In genomic region chr5:143008032-143008431, GRCh38 we compare ENCODE assay signal across 16 cellular contexts.
DNase-seq lines count a peak whose midpoint lies in the region; ATAC-seq and TF ChIP-seq lines count a peak whose summit lies in the region.
"Had no signal": no experiment of that assay in that cellular context is flagged by ENCODE, and none has a peak within 500 bp of the region (broad histone marks: within the 10 kb centered on the region; RNA-seq: fewer than 3 reads in every experiment).

No MANE protein-coding gene starts in this region.

- peaks cover 69% of the 10 kb centered on the region for H3K4me1 Mint-ChIP-seq in activated naive CD4-positive, alpha-beta T cell treated with anti-CD3 and anti-CD28 coated beads, Interleukin-2, amount 50 U/mL, for 24 hours
- H3K4me1 Mint-ChIP-seq in effector memory CD8-positive, alpha-beta T cell (ENCODE audit: low read depth in 2 of 2) = peaks cover 52 to 58% of the 10 kb centered on the region in 2 donors
- peaks cover 93% of the 10 kb centered on the region for H3K4me1 Mint-ChIP-seq in stimulated activated naive CD8-positive, alpha-beta T cell treated with anti-CD3 and anti-CD28 coated beads, Interleukin-15, amount 100 ng/mL, for 72 hours

- peak overlapping the region; percentile 19 for H3K27ac Mint-ChIP-seq in activated naive CD4-positive, alpha-beta T cell treated with anti-CD3 and anti-CD28 coated beads, Interleukin-2, amount 50 U/mL, for 24 hours
- H3K27ac Mint-ChIP-seq in effector memory CD8-positive, alpha-beta T cell = peak overlapping the region; percentile 98 to 99
- peak overlapping the region; percentile 9 to 49 for H3K27ac Mint-ChIP-seq in stimulated activated naive CD8-positive, alpha-beta T cell treated with anti-CD3 and anti-CD28 coated beads, Interleukin-15, amount 100 ng/mL, for 72 hours

- no peaks in the 10 kb centered on the region for H3K9me3 ChIP-seq in PC-9 (ENCODE audit: insufficient read depth, low read depth)
- H3K9me3 ChIP-seq: thoracic aorta had no signal

- H2AFZ ChIP-seq in PC-9 = no peak overlapping the region

- H3K27me3 Mint-ChIP-seq in activated naive CD4-positive, alpha-beta T cell treated with anti-CD3 and anti-CD28 coated beads, Interleukin-2, amount 50 U/mL, for 24 hours = no peaks in the 10 kb centered on the region
- H3K27me3 Mint-ChIP-seq in effector memory CD8-positive, alpha-beta T cell = no peaks in the 10 kb centered on the region
- H3K27me3 Mint-ChIP-seq in stimulated activated naive CD8-positive, alpha-beta T cell treated with anti-CD3 and anti-CD28 coated beads, Interleukin-15, amount 100 ng/mL, for 72 hours = no peaks in the 10 kb centered on the region

- H3K9me3 Mint-ChIP-seq in activated naive CD4-positive, alpha-beta T cell treated with anti-CD3 and anti-CD28 coated beads, Interleukin-2, amount 50 U/mL, for 24 hours = no peaks in the 10 kb centered on the region
- no peaks in the 10 kb centered on the region for H3K9me3 Mint-ChIP-seq in effector memory CD8-positive, alpha-beta T cell
- no peaks in the 10 kb centered on the region for H3K9me3 Mint-ChIP-seq in stimulated activated naive CD8-positive, alpha-beta T cell treated with anti-CD3 and anti-CD28 coated beads, Interleukin-15, amount 100 ng/mL, for 72 hours

- peak overlapping the region; percentile 63 for H3K27ac ChIP-seq in PC-9
- H3K27ac ChIP-seq: thoracic aorta had no signal

- intact Hi-C loops in PC-9 (cut with micrococcal nuclease; ENCODE audit: unreplicated experiment) = no loop called here

- BruUV-seq in PC-9 (replicated peaks; lab: Mats Ljungman, UMichigan) = no TSS peak

- no peak for TF ChIP-seq CTCF in PC-9 (conservative IDR thresholded peaks at IDR 0.05)

- peaks cover 12% of the 10 kb centered on the region; the same call in 1 of the 2 replicates for H3F3A ChIP-seq in PC-9 (ENCODE audit: insufficient read depth, low read depth)

- DNase-seq in activated naive CD4-positive, alpha-beta T cell treated with anti-CD3 and anti-CD28 coated beads, Interleukin-2, amount 50 U/mL, for 16 hours = no peak
- DNase-seq in PC-9 = no peak
- DNase-seq in effector memory CD8-positive, alpha-beta T cell = no peak
- no peak for DNase-seq in stimulated activated naive CD8-positive, alpha-beta T cell treated with anti-CD3 and anti-CD28 coated beads, Interleukin-15, amount 100 ng/mL, for 72 hours
- no peak for DNase-seq in 8988T
- DNase-seq in C1 segment of cervical spinal cord (lab: John Stamatoyannopoulos, UW) = no peak
- no peak for DNase-seq in germinal center (ENCODE audit: low spot score)
- DNase-seq: activated T-cell treated with anti-CD3 and anti-CD28 coated beads, Interleukin-2, amount 50 U/mL, for 4 hours; AML-193; DND-41; effector CD8-positive, alpha-beta T cell; MV-4-11 had no signal

- no peaks in the 10 kb centered on the region for H3K9me2 ChIP-seq in PC-9 (ENCODE audit: insufficient read depth)

- POLR2A ChIA-PET in PC-9 (lab: Charles Lee; ENCODE audit: unreplicated experiment) = no interaction called here

- H3K79me2 ChIP-seq in PC-9 (ENCODE audit: low read depth) = no peaks in the 10 kb centered on the region

- peaks cover 4% of the 10 kb centered on the region for H3K36me3 Mint-ChIP-seq in activated naive CD4-positive, alpha-beta T cell treated with anti-CD3 and anti-CD28 coated beads, Interleukin-2, amount 50 U/mL, for 24 hours
- H3K36me3 Mint-ChIP-seq in effector memory CD8-positive, alpha-beta T cell (ENCODE audit: insufficient read depth) = peaks cover 25% of the 10 kb centered on the region

- H3K4me3 ChIP-seq in PC-9 = no peak overlapping the region
- H3K4me3 ChIP-seq: lung, thoracic aorta had no signal

- peak overlapping the region; percentile 44 for H3K4me3 Mint-ChIP-seq in activated naive CD4-positive, alpha-beta T cell treated with anti-CD3 and anti-CD28 coated beads, Interleukin-2, amount 50 U/mL, for 24 hours
- H3K4me3 Mint-ChIP-seq in effector memory CD8-positive, alpha-beta T cell = peak overlapping the region; percentile 33 to 62
- peak overlapping the region; percentile 28 to 56 for H3K4me3 Mint-ChIP-seq in stimulated activated naive CD8-positive, alpha-beta T cell treated with anti-CD3 and anti-CD28 coated beads, Interleukin-15, amount 100 ng/mL, for 72 hours
- H3K4me3 Mint-ChIP-seq: activated T-cell treated with anti-CD3 and anti-CD28 coated beads, Interleukin-2, amount 50 U/mL, for 4 hours had no signal

- CTCF ChIA-PET in PC-9 (lab: Charles Lee) = no interaction called here

- H4K20me1 ChIP-seq in PC-9 (ENCODE audit: insufficient read depth) = no peaks in the 10 kb centered on the region

- H3K4me2 ChIP-seq in PC-9 = no peak overlapping the region

- H3K4me1 ChIP-seq in PC-9 (replicated peaks; ENCODE audit: insufficient read depth) = peaks cover 9% of the 10 kb centered on the region

- no peaks in the 10 kb centered on the region for H3K27me3 ChIP-seq in PC-9 (ENCODE audit: insufficient read depth, low read depth)

- no peaks in the 10 kb centered on the region for H3K36me3 ChIP-seq in PC-9 (ENCODE audit: low read depth)
- H3K36me3 ChIP-seq: thoracic aorta had no signal

- no peak for ATAC-seq in effector memory CD8-positive, alpha-beta T cell (replicated peaks)
- no peak for ATAC-seq in stimulated activated naive CD8-positive, alpha-beta T cell treated with anti-CD3 and anti-CD28 coated beads, Interleukin-15, amount 100 ng/mL, for 72 hours
- ATAC-seq: SK-N-SH treated with all-trans-retinoic acid at 6 μM for 48 hours had no signal

Comparison
In these comparisons a context has a peak if more than half of its experiments do, and no peak if none do; other contexts are left out.
1. H3K27ac Mint-ChIP-seq: peak in every context shown above with its lines; median percentile 98 in effector memory CD8-positive, alpha-beta T cell; 29 in stimulated activated naive CD8-positive, alpha-beta T cell treated with anti-CD3 and anti-CD28 coated beads, Interleukin-15, amount 100 ng/mL, for 72 hours; 19 in activated naive CD4-positive, alpha-beta T cell treated with anti-CD3 and anti-CD28 coated beads, Interleukin-2, amount 50 U/mL, for 24 hours.